Comparison of ENCODE assay signal across 20 cellular contexts in the genomic region with DNA sequence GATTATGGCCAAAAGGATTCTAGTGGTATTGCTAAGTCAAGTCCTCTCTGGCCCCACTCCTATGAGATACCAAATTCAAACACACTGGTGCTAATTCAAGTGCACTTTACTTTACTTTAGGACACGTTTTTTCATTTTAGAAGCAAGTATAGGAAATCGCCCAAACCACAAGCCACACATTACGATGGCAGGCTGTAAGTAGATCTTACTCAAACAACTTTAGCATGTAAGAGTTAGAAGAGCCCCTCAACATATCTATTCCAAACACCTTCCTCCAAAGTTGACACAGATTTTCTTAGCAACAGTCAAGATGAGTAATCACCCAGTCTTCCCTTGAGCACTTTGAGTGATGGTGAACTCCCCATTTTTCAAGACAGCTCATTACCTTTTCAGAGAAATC. TPM values are rescaled to one million over a fixed set of nuclear protein-coding genes. Genes with fewer than 3 reads are reported as not detected.
DNase-seq lines count a peak whose midpoint lies in the region; ATAC-seq and TF ChIP-seq lines count a peak whose summit lies in the region.
"Had no signal": no experiment of that assay in that cellular context is flagged by ENCODE, and none has a peak within 500 bp of the region (broad histone marks: within the 10 kb centered on the region; RNA-seq: fewer than 3 reads in every experiment).

No MANE protein-coding gene starts in this region.

- no peaks in the 10 kb centered on the region for H3K9me3 ChIP-seq in lower lobe of right lung
- H3K9me3 ChIP-seq: A549, neutrophil had no signal

- peak; percentile 73 for ATAC-seq in GM21381 (IDR thresholded peaks at IDR 0.05; ENCODE audit: unreplicated experiment)
- ATAC-seq in lower lobe of right lung: peak; percentile 67 to 69
- ATAC-seq: A549; effector memory CD8-positive, alpha-beta T cell; foreskin keratinocyte had no signal

- TF ChIP-seq CTCF in lower lobe of right lung (IDR thresholded peaks at IDR 0.05): no peak

- H3K27ac ChIP-seq in lower lobe of right lung: no peak overlapping the region
- H3K27ac ChIP-seq: A549, cardiac muscle cell, foreskin keratinocyte, neutrophil had no signal

- no peaks in the 10 kb centered on the region for H3K4me1 ChIP-seq in lower lobe of right lung
- H3K4me1 ChIP-seq: A549, foreskin keratinocyte had no signal

- H3K27me3 ChIP-seq in lower lobe of right lung (ENCODE audit: low read depth): no peaks in the 10 kb centered on the region
- H3K27me3 ChIP-seq: cardiac muscle cell, foreskin keratinocyte, neutrophil had no signal

- DNase-seq in activated CD4-positive, alpha-beta T cell treated with anti-CD3 and anti-CD28 coated beads for 48 hours: peak; percentile 42
- DNase-seq in activated CD4-positive, alpha-beta T cell treated with anti-CD3 and anti-CD28 coated beads, Interleukin-2, amount 50 U/mL, for 4 hours: no peak
- DNase-seq in NCI-H187 treated with DMSO at 0.1 percent for 48 hours (lab: John Stamatoyannopoulos, UW): peak; percentile 73
- DNase-seq in lower lobe of right lung: no peak
- DNase-seq in HCEC 1CT: no peak
- no peak for DNase-seq in inferior parietal cortex (ENCODE audit: extremely low spot score)
- DNase-seq in cortex of kidney (lab: John Stamatoyannopoulos, UW): no peak
- DNase-seq: activated B cell treated with CpG ODN at 0.5 μM for 24 hours; CD8-positive, alpha-beta memory T cell; effector memory CD8-positive, alpha-beta T cell; foreskin keratinocyte; H9; mesendoderm; NCI-H446 treated with DMSO at 0.1 percent for 48 hours; OCI-M1; substantia nigra had no signal

- intact Hi-C loops in lower lobe of right lung (cut with DNase I): no loop called here

- no peak overlapping the region for H3K4me3 ChIP-seq in lower lobe of right lung
- H3K4me3 ChIP-seq: A549, cardiac muscle cell had no signal

- H3K36me3 ChIP-seq in lower lobe of right lung: no peaks in the 10 kb centered on the region
- H3K36me3 ChIP-seq: cardiac muscle cell, neutrophil had no signal

RNA-seq across cellular contexts. Expression of a gene that starts 43.6 kb away (rescaled TPM):
- total RNA-seq in lower lobe of right lung: not detected
- total RNA-seq: activated B cell treated with CpG ODN at 0.5 μM for 24 hours; cardiac muscle cell; CD8-positive, alpha-beta memory T cell; foreskin keratinocyte; H9 had no signal

Comparison
In these comparisons a context has a peak if more than half of its experiments do, and no peak if none do; other contexts are left out.
1. DNase-seq: peak in activated CD4-positive, alpha-beta T cell treated with anti-CD3 and anti-CD28 coated beads for 48 hours (single experiment) and NCI-H187 treated with DMSO at 0.1 percent for 48 hours (single experiment); none in activated CD4-positive, alpha-beta T cell treated with anti-CD3 and anti-CD28 coated beads, Interleukin-2, amount 50 U/mL, for 4 hours (0 of 2), lower lobe of right lung (single experiment), HCEC 1CT (single experiment), inferior parietal cortex (single experiment) and cortex of kidney (single experiment).